In genomic region chr18:25974630-25975077, GRCh38 we compare ENCODE assay signal across 1 cellular context.
TF ChIP-seq lines count a peak whose summit lies in the region.

No MANE protein-coding gene starts in this region.

TF ChIP-seq in K562, 482 proteins besides CTCF, POLR2A, EP300 and RAD21 (continued from another document):
- TF ChIP-seq SAP30 (IDR thresholded peaks at IDR 0.05; ENCODE audit: borderline replicate concordance, insufficient read depth, low read depth, low read length, poor library complexity, severe bottlenecking) (no peak), MXI1 (IDR thresholded peaks at IDR 0.05; ENCODE audit: low read depth, low read length) (no peak), JUND (IDR thresholded peaks at IDR 0.05; ENCODE audit: borderline replicate concordance, low read depth, low read length) (peak; percentile 42; the same call in 1 of the 2 replicates), JUND (tag; IDR thresholded peaks at IDR 0.05; ENCODE audit: borderline replicate concordance, low read depth, low read length) (no peak; the same call in 2 of the 3 replicates), ZNF644 (tag; IDR thresholded peaks at IDR 0.05; ENCODE audit: low read depth) (0 out of 2 replicates have a peak, but pooled peaks have one; percentile 23), EHMT2 (IDR thresholded peaks at IDR 0.05) (0 out of 2 replicates have a peak, but pooled peaks have one; percentile 12), FOXP4 (CRISPR knock-in tag; IDR thresholded peaks at IDR 0.05; ENCODE audit: borderline replicate concordance) (no peak), SMAD4 (CRISPR knock-in tag; conservative IDR thresholded peaks at IDR 0.05) (peak; percentile 94), FOS (IDR thresholded peaks at IDR 0.05; ENCODE audit: extremely low read depth, insufficient read length) (no peak), SP1 (CRISPR knock-in tag; IDR thresholded peaks at IDR 0.05) (no peak), MCM7 (IDR thresholded peaks at IDR 0.05) (no peak), MITF (IDR thresholded peaks at IDR 0.05) (peak; percentile 82), PKNOX1 (IDR thresholded peaks at IDR 0.05) (peak; percentile 34; the same call in 1 of the 2 replicates), SMARCE1 (IDR thresholded peaks at IDR 0.05) (peak; percentile 32; the same call in 1 of the 2 replicates), ATF1 (CRISPR knock-in tag; IDR thresholded peaks at IDR 0.05) (no peak), ATF1 (tag; IDR thresholded peaks at IDR 0.05) (peak; percentile 67), GTF3C2 (IDR thresholded peaks at IDR 0.05; ENCODE audit: borderline replicate concordance, extremely low read depth, insufficient read length) (peak; percentile 66), DPF2 (IDR thresholded peaks at IDR 0.05) (peak; percentile 59), NRF1 (conservative IDR thresholded peaks at IDR 0.05 in 1 of 2, IDR thresholded peaks at IDR 0.05 in 1 of 2) (peak in 1 of 2 experiments; percentile 13; a peak in 1 of 4 replicates)
